ENCODE assay signal across 12 cellular contexts in the genomic region with DNA sequence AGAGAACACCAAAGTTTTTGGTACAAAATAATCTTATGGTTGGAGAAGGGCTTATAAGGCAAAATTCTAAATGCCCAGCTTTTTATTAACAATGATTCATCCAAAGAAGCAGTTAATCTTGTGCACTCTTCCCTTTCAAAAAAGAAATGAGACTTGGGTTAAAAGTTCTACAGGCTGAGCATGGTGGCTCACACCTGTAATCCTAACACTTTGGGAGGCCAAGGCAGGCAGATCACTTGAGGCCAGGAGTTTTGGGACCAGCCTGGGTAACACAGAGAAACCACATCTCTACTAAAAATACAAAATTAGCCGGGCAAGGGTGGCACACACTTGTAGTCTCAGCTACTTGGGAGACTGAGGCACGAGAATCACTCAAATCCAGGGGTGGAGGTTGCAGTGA. TPM values are rescaled to one million over a fixed set of nuclear protein-coding genes. Genes with fewer than 3 reads are reported as not detected.
DNase-seq lines count a peak whose midpoint lies in the region; ATAC-seq and TF ChIP-seq lines count a peak whose summit lies in the region.
"Had no signal": no experiment of that assay in that cellular context is flagged by ENCODE, and none has a peak within 500 bp of the region (broad histone marks: within the 10 kb centered on the region; RNA-seq: fewer than 3 reads in every experiment).

No MANE protein-coding gene starts in this region.

- ATAC-seq in heart right ventricle, result no peak

- WGBS in endodermal cell (ENCODE audit: insufficient coverage in 1 of 2, insufficient read length in 1 of 2), 2 experiments, result 87 to 95% methylated on average over 2 of the region's 2 CpGs
- 87 to 89% methylated on average over 2 of the region's 2 CpGs for WGBS in heart right ventricle, 2 donors

- no peaks in the 10 kb centered on the region for H3K9me3 ChIP-seq in SK-N-MC (ENCODE audit: low read depth, low read length)
- H3K9me3 ChIP-seq in endodermal cell (ENCODE audit: control insufficient read depth, low read length), result no peaks in the 10 kb centered on the region
- no peaks in the 10 kb centered on the region for H3K9me3 ChIP-seq in heart right ventricle
- H3K9me3 ChIP-seq: stomach had no signal

- H3K27ac Mint-ChIP-seq in Calu3 (ENCODE audit: unreplicated experiment), result no peak overlapping the region
- H3K27ac Mint-ChIP-seq in endodermal cell, result no peak overlapping the region

- H3K36me3 Mint-ChIP-seq in Calu3 (ENCODE audit: insufficient read depth, unreplicated experiment) (peaks cover 62% of the 10 kb centered on the region), endodermal cell (ENCODE audit: low read depth) (peaks cover 67% of the 10 kb centered on the region)

- intact Hi-C loops in Calu3 (cut with micrococcal nuclease; ENCODE audit: unreplicated experiment), result loop anchor here (2.0 kb wide), 1 partner anchor 110 kb away; no protein-coding TSS in a partner anchor
- intact Hi-C loops in heart right ventricle (cut with DNase I), result loop anchor here in 2 of 10 donors (10.0 kb wide), 1 partner anchor 112 kb away; no protein-coding TSS in a partner anchor

- H3K9me3 Mint-ChIP-seq in Calu3 (ENCODE audit: low read depth, unreplicated experiment) (no peaks in the 10 kb centered on the region), endodermal cell (no peaks in the 10 kb centered on the region)

- TF ChIP-seq CTCF in 22Rv1 (IDR thresholded peaks at IDR 0.05), result no peak
- TF ChIP-seq CTCF in Calu3 (IDR thresholded peaks at IDR 0.05; ENCODE audit: unreplicated experiment), result no peak
- TF ChIP-seq CTCF in endodermal cell (conservative IDR thresholded peaks at IDR 0.05), result no peak
- no peak for TF ChIP-seq CTCF in heart right ventricle (IDR thresholded peaks at IDR 0.05)

- DNase-seq in Calu3 (no peak), SK-N-MC (ENCODE audit: low read depth, low spot score) (no peak), endodermal cell (no peak), NCI-H1105 (lab: John Stamatoyannopoulos, UW) (no peak), COR-L47 (lab: John Stamatoyannopoulos, UW) (no peak), DMS153 treated with DMSO at 0.1 percent for 48 hours (lab: John Stamatoyannopoulos, UW; ENCODE audit: unreplicated experiment) (no peak), heart right ventricle (no peak)
- DNase-seq: islet precursor cell, NCI-H187 treated with DMSO at 0.1 percent for 48 hours, NCI-H748 treated with DMSO at 0.1 percent for 48 hours, stomach had no signal

- H3K36me3 ChIP-seq in SK-N-MC (ENCODE audit: insufficient read depth, low read length) (peaks cover 93% of the 10 kb centered on the region), endodermal cell (ENCODE audit: control insufficient read depth, insufficient read depth, low read length) (peaks cover 84% of the 10 kb centered on the region), heart right ventricle (peaks cover 0 to 84% (median 33%) of the 10 kb centered on the region in 9 donors)

- CTCF ChIA-PET in Calu3 (lab: Charles Lee), result interaction anchor here (0.9 kb wide), 1 partner anchor 135 kb away, joined by 3 read pairs; no protein-coding TSS in a partner anchor

- peak overlapping the region; percentile 38 for H3K9ac ChIP-seq in SK-N-MC (ENCODE audit: insufficient read length)
- no peak overlapping the region for H3K9ac ChIP-seq in endodermal cell (ENCODE audit: extremely low read depth, low read length, poor library complexity, severe bottlenecking)

- peaks cover 31% of the 10 kb centered on the region for H3K4me1 Mint-ChIP-seq in Calu3 (ENCODE audit: low read depth, unreplicated experiment)
- peaks cover 40% of the 10 kb centered on the region for H3K4me1 Mint-ChIP-seq in endodermal cell

- H3K4me1 ChIP-seq in endodermal cell (ENCODE audit: control insufficient read depth, insufficient read depth, low read length), result peaks cover 15% of the 10 kb centered on the region
- H3K4me1 ChIP-seq in heart right ventricle, result peaks cover 17 to 72% (median 46%) of the 10 kb centered on the region in 9 donors

- no peaks in the 10 kb centered on the region for H3K27me3 ChIP-seq in endodermal cell (ENCODE audit: control insufficient read depth, insufficient read depth, low read length, poor library complexity, severe bottlenecking)
- H3K27me3 ChIP-seq in heart right ventricle, result no peaks in the 10 kb centered on the region
- H3K27me3 ChIP-seq: stomach had no signal

- H3K27me3 Mint-ChIP-seq in Calu3 (ENCODE audit: unreplicated experiment) (no peaks in the 10 kb centered on the region), endodermal cell (ENCODE audit: insufficient read depth) (no peaks in the 10 kb centered on the region)

- BruUV-seq in Calu3 (replicated peaks; lab: Mats Ljungman, UMichigan), result no TSS peak

- H3K4me3 ChIP-seq in SK-N-MC, result peak overlapping the region; percentile 100; the same call in 1 of the 2 replicates
- peak overlapping the region; percentile 10 for H3K4me3 ChIP-seq in endodermal cell (ENCODE audit: low read length)
- H3K4me3 ChIP-seq in heart right ventricle, result no peak overlapping the region

- H3K27ac ChIP-seq in 22Rv1 (peak overlapping the region; percentile 19; the same call in 1 of the 2 replicates), SK-N-MC (peak overlapping the region; percentile 61), endodermal cell (ENCODE audit: low read depth, low read length) (no peak overlapping the region), heart right ventricle (no peak overlapping the region)

- H3K4me3 Mint-ChIP-seq in Calu3 (ENCODE audit: low read depth, unreplicated experiment) (peak overlapping the region; percentile 52), endodermal cell (no peak overlapping the region)

RNA-seq across cellular contexts. Expression of a gene that starts 4.5 kb away (rescaled TPM):
- total RNA-seq in Calu3 (2022) (232 and 239 TPM in 2 replicates), endodermal cell (100 to 1,000 TPM; 339 to 361 TPM), heart right ventricle (100 to 1,000 TPM in 3 of 10 donors, 10 to 100 TPM in 7; 79.8 to 130 (median 94.7) TPM)
- 250 TPM for polyA plus RNA-seq in endodermal cell (2013, experiment 1 of 2)
- 209 TPM for polyA plus RNA-seq in endodermal cell (2013, experiment 2 of 2)
- 10 to 100 TPM; 70.3 to 76.3 TPM for polyA plus RNA-seq in heart right ventricle

RNA-seq across cellular contexts. Expression of a gene that starts 14.5 kb away (rescaled TPM):
- total RNA-seq in Calu3 (2022) (33.4 and 40.4 TPM in 2 replicates), endodermal cell (10 to 100 TPM; 50.3 to 59.3 TPM), heart right ventricle (10 to 100 TPM; 56.2 to 81.2 (median 61.5) TPM)
- polyA plus RNA-seq in endodermal cell (2013, experiment 1 of 2), result 143 TPM
- polyA plus RNA-seq in endodermal cell (2013, experiment 2 of 2), result 140 TPM
- 10 to 100 TPM; 17.5 to 21.7 TPM for polyA plus RNA-seq in heart right ventricle

RNA-seq across cellular contexts. Expression of a gene that starts 47.3 kb away (rescaled TPM):
- total RNA-seq in Calu3 (2022), result 30.9 and 34.7 TPM in 2 replicates
- total RNA-seq in endodermal cell, result 10 to 100 TPM; 11.0 to 18.7 TPM
- 43.5 TPM for polyA plus RNA-seq in endodermal cell (2013, experiment 1 of 2)
- 39.6 TPM for polyA plus RNA-seq in endodermal cell (2013, experiment 2 of 2)
- 10 to 100 TPM; 38.3 to 65.0 (median 47.2) TPM for total RNA-seq in heart right ventricle
- 10 to 100 TPM; 26.9 to 33.1 TPM for polyA plus RNA-seq in heart right ventricle

Comparison
In these comparisons a context has a peak if more than half of its experiments do, and no peak if none do; other contexts are left out.
1. H3K27ac ChIP-seq: peak in 22Rv1 (single experiment) and SK-N-MC (single experiment); none in endodermal cell (single experiment) and heart right ventricle (0 of 10).
2. H3K4me3 ChIP-seq: peak in SK-N-MC (single experiment) and endodermal cell (single experiment); none in heart right ventricle (0 of 10).